8 cellular contexts compared by ENCODE assay signal in the genomic region with DNA sequence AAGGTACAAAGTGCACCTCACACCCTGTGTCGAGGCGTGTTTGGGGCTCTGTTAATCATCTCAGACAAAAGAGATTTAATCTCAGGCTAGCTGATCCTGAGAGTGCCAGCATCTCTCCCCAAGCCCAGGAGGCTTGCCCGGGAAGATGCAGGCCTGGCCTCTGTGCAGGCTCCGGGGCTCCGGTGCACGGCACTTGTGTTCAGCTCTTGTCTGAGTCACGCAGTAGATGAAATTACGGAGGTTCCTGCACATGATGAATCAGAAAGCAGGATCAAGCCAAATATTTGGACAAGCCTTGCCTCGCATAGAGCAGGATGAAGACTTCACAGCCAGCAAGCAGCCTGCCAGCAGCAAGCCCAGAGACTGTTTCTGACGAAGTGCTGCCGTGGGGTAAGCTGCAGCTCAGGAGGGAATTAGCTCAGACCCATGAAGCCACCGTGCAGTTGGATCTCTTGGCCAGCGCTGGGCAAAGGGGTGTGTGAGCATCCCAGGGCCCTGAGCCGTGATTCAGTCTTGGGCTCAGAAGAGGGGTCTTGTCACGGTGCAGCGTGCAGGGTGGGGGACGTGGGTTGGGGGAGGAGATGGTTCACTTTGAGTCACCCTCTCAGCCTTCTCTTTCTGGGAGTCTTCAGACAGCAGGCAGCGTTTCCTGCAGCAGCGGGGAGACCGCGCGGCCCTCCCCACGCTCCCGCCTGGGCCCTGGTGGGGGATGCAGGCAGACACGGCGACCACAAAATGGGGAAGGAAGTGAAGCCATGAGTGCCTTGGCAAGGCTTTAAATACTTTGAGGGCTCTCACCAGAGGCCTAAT.
DNase-seq lines count a peak whose midpoint lies in the region; ATAC-seq and TF ChIP-seq lines count a peak whose summit lies in the region.

No MANE protein-coding gene starts in this region.

- DNase-seq in AG10803 (ENCODE audit: low read depth) (peak; percentile 98), Kasumi-1 (lab: John Stamatoyannopoulos, UW) (peak; percentile 85 to 91), globus pallidus (ENCODE audit: low spot score) (peak; percentile 45), prostate gland (ENCODE audit: low spot score) (peak; percentile 79)
- peak; percentile 57 for DNase-seq in activated T-cell treated with anti-CD3 and anti-CD28 coated beads, Interleukin-2, amount 50 U/mL, for 24 hours
- no peak for DNase-seq in effector CD4-positive, alpha-beta T cell
- no peak for DNase-seq in activated effector memory CD4-positive, alpha-beta T cell treated with anti-CD3 and anti-CD28 coated beads, Interleukin-2, amount 50 U/mL, for 16 hours

- H3K9me3 Mint-ChIP-seq in activated T-cell treated with anti-CD3 and anti-CD28 coated beads, Interleukin-2, amount 50 U/mL, for 24 hours: no peaks in the 10 kb centered on the region

- H3K4me3 ChIP-seq in AG10803 (ENCODE audit: low read length) (peak overlapping the region; percentile 37), prostate gland (no peak overlapping the region)

- H3K27me3 Mint-ChIP-seq in activated T-cell treated with anti-CD3 and anti-CD28 coated beads, Interleukin-2, amount 50 U/mL, for 24 hours: no peaks in the 10 kb centered on the region

- H3K27me3 ChIP-seq in prostate gland (replicated peaks; ENCODE audit: insufficient read depth): no peaks in the 10 kb centered on the region

- no peaks in the 10 kb centered on the region for H3K36me3 Mint-ChIP-seq in activated T-cell treated with anti-CD3 and anti-CD28 coated beads, Interleukin-2, amount 50 U/mL, for 24 hours (ENCODE audit: low read depth)

- WGBS in prostate gland: 29% methylated on average over 26 of the region's 26 CpGs

- TF ChIP-seq CTCF in AG10803 (conservative IDR thresholded peaks at IDR 0.05; ENCODE audit: low read length) (no peak), prostate gland (IDR thresholded peaks at IDR 0.05) (no peak)

- H3K4me1 ChIP-seq in prostate gland (replicated peaks): no peaks in the 10 kb centered on the region

- H3K27ac ChIP-seq in prostate gland: peak overlapping the region; percentile 54 to 64

- H3K27ac Mint-ChIP-seq in activated T-cell treated with anti-CD3 and anti-CD28 coated beads, Interleukin-2, amount 50 U/mL, for 24 hours: peak overlapping the region; percentile 59

- intact Hi-C loops in prostate gland (cut with DNase I): loop anchor here (5.0 kb wide), 1 partner anchor 91 kb away; a partner anchor contains a TSS

- no peak overlapping the region for H3K4me3 Mint-ChIP-seq in activated T-cell treated with anti-CD3 and anti-CD28 coated beads, Interleukin-2, amount 50 U/mL, for 24 hours

- ATAC-seq in GM19452 (IDR thresholded peaks at IDR 0.05; ENCODE audit: unreplicated experiment): peak; percentile 59

- no peaks in the 10 kb centered on the region for H3K36me3 ChIP-seq in prostate gland

- no peaks in the 10 kb centered on the region for H3K9me3 ChIP-seq in prostate gland

- peaks cover 40% of the 10 kb centered on the region for H3K4me1 Mint-ChIP-seq in activated T-cell treated with anti-CD3 and anti-CD28 coated beads, Interleukin-2, amount 50 U/mL, for 24 hours (ENCODE audit: low read depth)

- TF ChIP-seq POLR2A in prostate gland (IDR thresholded peaks at IDR 0.05): peak; percentile 14

Comparison
In these comparisons a context has a peak if more than half of its experiments do, and no peak if none do; other contexts are left out.
1. DNase-seq: peak in AG10803 (single experiment), Kasumi-1 (2 of 2), activated T-cell treated with anti-CD3 and anti-CD28 coated beads, Interleukin-2, amount 50 U/mL, for 24 hours (single experiment), globus pallidus (single experiment) and prostate gland (single experiment); none in effector CD4-positive, alpha-beta T cell (single experiment) and activated effector memory CD4-positive, alpha-beta T cell treated with anti-CD3 and anti-CD28 coated beads, Interleukin-2, amount 50 U/mL, for 16 hours (single experiment).